Comparison of ENCODE assay signal across 20 cellular contexts in the genomic region with DNA sequence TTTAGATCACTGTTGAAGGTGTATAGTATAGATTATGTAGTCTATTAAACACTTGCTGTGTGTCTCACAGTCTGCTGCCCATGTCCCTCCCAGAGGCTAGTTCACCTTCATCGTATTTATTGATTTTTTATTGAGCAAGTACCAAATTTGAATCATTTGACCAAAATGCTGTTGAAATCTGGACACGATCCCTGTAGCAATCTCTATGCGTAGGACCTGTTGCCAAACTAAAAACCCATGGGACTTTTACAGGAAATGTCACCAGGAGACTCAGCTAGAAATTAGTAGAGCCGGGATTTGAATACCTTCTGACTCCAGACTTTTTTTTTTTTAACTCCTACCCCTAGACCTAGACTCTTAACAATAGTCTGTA.
"Had no signal": no experiment of that assay in that cellular context is flagged by ENCODE, and none has a peak within 500 bp of the region (broad histone marks: within the 10 kb centered on the region; RNA-seq: fewer than 3 reads in every experiment).

No MANE protein-coding gene starts in this region.

- DNase-seq: cortex of kidney; effector memory CD4-positive, alpha-beta T cell; heart left ventricle; hypothalamus; islet precursor cell; left lung; lower lobe of right lung; nucleus accumbens; pancreas; right cardiac atrium; stimulated activated CD4-positive, alpha-beta T cell treated with anti-CD3 and anti-CD28 coated beads, Interleukin-2, amount 100 ng/mL, for 48 hours; stimulated activated naive CD4-positive, alpha-beta T cell treated with Interleukin-2 at 50 U/mL for 16 hours; tibial artery; upper lobe of left lung; uterus had no signal

- H3K27me3 ChIP-seq: heart left ventricle, left lung, neural progenitor cell, pancreas, suprapubic skin, tibial artery, upper lobe of left lung, uterus had no signal

- H3K4me2 ChIP-seq: neural progenitor cell, smooth muscle cell had no signal

- H3K27ac ChIP-seq: heart left ventricle, left lung, lower lobe of right lung, neural progenitor cell, pancreas, suprapubic skin, tibial artery, upper lobe of left lung, uterus had no signal

- ATAC-seq: esophagus mucosa; left lung; lower lobe of right lung; natural killer cell treated with Interleukin-12 subunit alpha and Interleukin-12 subunit beta and Interleukin-15 and Interleukin-18, amount 100 ng/mL, for 72 hours; pancreas had no signal

- H3K9ac ChIP-seq: neural progenitor cell had no signal

- H3K4me3 ChIP-seq: heart left ventricle, left lung, lower lobe of right lung, neural progenitor cell, pancreas, smooth muscle cell, suprapubic skin, tibial artery, upper lobe of left lung, uterus had no signal

- H3K9me3 ChIP-seq: heart left ventricle, left lung, lower lobe of right lung, pancreas, suprapubic skin, tibial artery, upper lobe of left lung, uterus had no signal

- H2AFZ ChIP-seq: neural progenitor cell had no signal

- H3K36me3 ChIP-seq: heart left ventricle, left lung, lower lobe of right lung, neural progenitor cell, pancreas, suprapubic skin, tibial artery, upper lobe of left lung, uterus had no signal

- H3K4me1 ChIP-seq: neural progenitor cell, uterus had no signal
